Comparison of ENCODE assay signal across 9 cellular contexts in the genomic region with DNA sequence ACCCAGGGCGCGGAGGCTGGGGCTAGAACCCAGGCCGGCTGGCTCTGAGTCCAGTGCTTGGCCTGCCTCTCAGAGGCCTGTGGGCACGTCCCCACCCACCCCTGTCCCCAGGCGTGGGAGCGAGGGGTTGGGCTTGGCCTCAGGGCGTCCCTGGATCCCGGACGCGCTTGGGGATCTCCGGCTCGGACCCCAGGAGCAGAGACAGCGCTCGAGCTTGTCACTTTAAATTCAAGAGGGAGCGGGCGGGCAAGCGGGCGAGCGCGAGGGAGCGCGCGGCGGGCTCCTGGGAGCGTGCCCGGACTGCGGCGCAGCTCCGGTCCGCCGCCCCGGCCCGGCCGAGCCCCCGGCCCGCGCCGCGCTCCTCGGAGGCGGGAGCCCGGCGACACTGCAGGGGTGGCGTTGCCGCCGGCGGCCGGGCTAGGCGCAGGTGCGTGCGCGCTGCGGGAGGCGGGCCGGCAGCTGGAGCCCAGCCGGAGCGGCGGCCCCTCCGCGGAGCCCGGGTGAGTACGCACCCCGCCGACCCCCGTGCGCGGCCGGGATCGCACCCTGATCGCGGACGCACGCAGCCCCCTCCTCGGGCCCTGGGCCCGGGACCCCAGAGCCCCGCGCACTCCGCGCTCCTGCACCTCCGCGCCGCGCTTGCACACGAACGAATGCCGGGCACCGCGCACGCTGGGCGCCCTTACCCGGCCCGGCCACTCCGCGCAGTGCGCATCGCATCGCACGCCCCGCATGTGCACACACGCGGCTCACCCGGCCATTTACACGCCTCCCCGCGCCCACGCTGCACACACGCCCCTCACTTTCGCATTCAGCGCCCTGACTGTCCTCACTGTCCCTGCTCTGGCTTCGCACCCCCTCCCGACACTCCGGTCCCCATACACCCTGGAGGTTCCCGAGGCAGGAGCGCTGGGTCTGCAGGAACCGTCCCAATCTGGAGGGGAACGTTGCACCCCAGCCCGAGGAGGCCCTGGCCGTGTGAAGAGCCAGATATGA. TPM values are rescaled to one million over a fixed set of nuclear protein-coding genes. Genes with fewer than 3 reads are reported as not detected.
DNase-seq lines count a peak whose midpoint lies in the region; ATAC-seq and TF ChIP-seq lines count a peak whose summit lies in the region.
"Had no signal": no experiment of that assay in that cellular context is flagged by ENCODE, and none has a peak within 500 bp of the region (broad histone marks: within the 10 kb centered on the region; RNA-seq: fewer than 3 reads in every experiment).

A gene with protein sequence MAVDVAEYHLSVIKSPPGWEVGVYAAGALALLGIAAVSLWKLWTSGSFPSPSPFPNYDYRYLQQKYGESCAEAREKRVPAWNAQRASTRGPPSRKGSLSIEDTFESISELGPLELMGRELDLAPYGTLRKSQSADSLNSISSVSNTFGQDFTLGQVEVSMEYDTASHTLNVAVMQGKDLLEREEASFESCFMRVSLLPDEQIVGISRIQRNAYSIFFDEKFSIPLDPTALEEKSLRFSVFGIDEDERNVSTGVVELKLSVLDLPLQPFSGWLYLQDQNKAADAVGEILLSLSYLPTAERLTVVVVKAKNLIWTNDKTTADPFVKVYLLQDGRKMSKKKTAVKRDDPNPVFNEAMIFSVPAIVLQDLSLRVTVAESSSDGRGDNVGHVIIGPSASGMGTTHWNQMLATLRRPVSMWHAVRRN (plus strand): TSS at position 174 of the 996 bp plus-strand sequence. CDS start 7,011 bp downstream, outside the sequence.

- peak within 1 kb of the TSS; percentile 34 for H3K4me3 Mint-ChIP-seq in activated CD8-positive, alpha-beta T cell treated with anti-CD3 and anti-CD28 coated beads, Interleukin-2, amount 10 ng/mL, durations not matched to agents 7 days and 5 days
- H3K4me3 Mint-ChIP-seq in CD14-positive monocyte, result peak within 1 kb of the TSS in 1 of 2 donors; percentile 94

- intact Hi-C loops in psoas muscle (cut with DNase I) (no loop called here), CD14-positive monocyte (cut with micrococcal nuclease) (no loop called here)

- CTCF ChIA-PET in activated CD8-positive, alpha-beta T cell treated with anti-CD3 and anti-CD28 coated beads, Interleukin-2, amount 10 ng/mL, durations not matched to agents 7 days and 5 days (lab: Charles Lee), result no interaction called here

- H3K4me3 ChIP-seq in gastroesophageal sphincter (peak within 1 kb of the TSS; percentile 0 to 54), psoas muscle (peak within 1 kb of the TSS; percentile 65)

- H3K27ac Mint-ChIP-seq in activated CD8-positive, alpha-beta T cell treated with anti-CD3 and anti-CD28 coated beads, Interleukin-2, amount 10 ng/mL, durations not matched to agents 7 days and 5 days, result no peak within 1 kb of the TSS
- H3K27ac Mint-ChIP-seq in CD14-positive monocyte, result peak within 1 kb of the TSS in 1 of 7 donors; percentile 15

- DNase-seq in NCI-H2171 treated with DMSO at 0.1 percent for 48 hours (lab: John Stamatoyannopoulos, UW), result peak; percentile 25
- no peak for DNase-seq in NCI-H2171 (lab: John Stamatoyannopoulos, UW)
- no peak for DNase-seq in activated CD8-positive, alpha-beta T cell treated with anti-CD3 and anti-CD28 coated beads, Interleukin-2, amount 10 ng/mL, durations not matched to agents 7 days and 5 days
- no peak for DNase-seq in psoas muscle
- DNase-seq in CD14-positive monocyte (ENCODE audit: low spot score), result no peak
- no peak for DNase-seq in DMS114 treated with DMSO at 0.1 percent for 48 hours (lab: John Stamatoyannopoulos, UW; ENCODE audit: unreplicated experiment)

- peak; percentile 44 for ATAC-seq in activated CD8-positive, alpha-beta T cell treated with anti-CD3 and anti-CD28 coated beads, Interleukin-2, amount 10 ng/mL, durations not matched to agents 7 days and 5 days
- ATAC-seq in gastroesophageal sphincter (no peak), psoas muscle (peak; percentile 41 to 63 (median 54)), GM19452 (IDR thresholded peaks at IDR 0.05; ENCODE audit: unreplicated experiment) (no peak)

- H3K9me3 ChIP-seq in gastroesophageal sphincter (no peaks in the 10 kb centered on the region), psoas muscle (no peaks in the 10 kb centered on the region)

- WGBS in gastroesophageal sphincter (ENCODE audit: low coverage in 1 of 2), 2 donors, result 10% methylated on average over 2 of the region's 118 CpGs; no CpG with 5 or more reads in 1 of the 2 donors
- WGBS in psoas muscle, 3 donors, result 2 to 3% (median 3%) methylated on average over 82 to 118 of the region's 118 CpGs

- H3K9me3 Mint-ChIP-seq in activated CD8-positive, alpha-beta T cell treated with anti-CD3 and anti-CD28 coated beads, Interleukin-2, amount 10 ng/mL, durations not matched to agents 7 days and 5 days (ENCODE audit: insufficient read depth), result no peaks in the 10 kb centered on the region
- peaks cover 0 to 23% (median 13%) of the 10 kb centered on the region in 7 donors for H3K9me3 Mint-ChIP-seq in CD14-positive monocyte

- no peak within 1 kb of the TSS for H3K27ac ChIP-seq in gastroesophageal sphincter
- no peak within 1 kb of the TSS for H3K27ac ChIP-seq in psoas muscle

- no peak for TF ChIP-seq CTCF in gastroesophageal sphincter (IDR thresholded peaks at IDR 0.05)
- TF ChIP-seq CTCF in psoas muscle (IDR thresholded peaks at IDR 0.05), result no peak
- TF ChIP-seq CTCF in CD14-positive monocyte (IDR thresholded peaks at IDR 0.05), result no peak

- no peaks in the 10 kb centered on the region for H3K36me3 ChIP-seq in gastroesophageal sphincter
- H3K36me3 ChIP-seq in psoas muscle (ENCODE audit: insufficient read depth in 1 of 2, low read depth in 1 of 2), result no peaks in the 10 kb centered on the region

- H3K4me1 Mint-ChIP-seq in activated CD8-positive, alpha-beta T cell treated with anti-CD3 and anti-CD28 coated beads, Interleukin-2, amount 10 ng/mL, durations not matched to agents 7 days and 5 days (ENCODE audit: low read depth), result peaks cover 30% of the 10 kb centered on the region
- peaks cover 6% of the 10 kb centered on the region for H3K4me1 Mint-ChIP-seq in CD14-positive monocyte

- no peak for TF ChIP-seq EP300 in gastroesophageal sphincter (IDR thresholded peaks at IDR 0.05)

- POLR2A ChIA-PET in activated CD8-positive, alpha-beta T cell treated with anti-CD3 and anti-CD28 coated beads, Interleukin-2, amount 10 ng/mL, durations not matched to agents 7 days and 5 days (lab: Charles Lee), result no interaction called here

- no peak for TF ChIP-seq POLR2A in gastroesophageal sphincter (IDR thresholded peaks at IDR 0.05)

- H3K4me1 ChIP-seq in gastroesophageal sphincter, result peaks cover 0 to 20% (median 11%) of the 10 kb centered on the region in 3 donors
- H3K4me1 ChIP-seq in psoas muscle, result peaks cover 7% of the 10 kb centered on the region

- H3K27me3 Mint-ChIP-seq in activated CD8-positive, alpha-beta T cell treated with anti-CD3 and anti-CD28 coated beads, Interleukin-2, amount 10 ng/mL, durations not matched to agents 7 days and 5 days (ENCODE audit: low read depth), result peaks cover 59% of the 10 kb centered on the region
- H3K27me3 Mint-ChIP-seq in CD14-positive monocyte (ENCODE audit: low read depth in 3 of 3), result peaks cover 76 to 84% (median 79%) of the 10 kb centered on the region in 3 donors

- H3K36me3 Mint-ChIP-seq in activated CD8-positive, alpha-beta T cell treated with anti-CD3 and anti-CD28 coated beads, Interleukin-2, amount 10 ng/mL, durations not matched to agents 7 days and 5 days (ENCODE audit: low read depth), result no peaks in the 10 kb centered on the region
- H3K36me3 Mint-ChIP-seq in CD14-positive monocyte, result peaks cover 4% of the 10 kb centered on the region in 2 donors

- H3K27me3 ChIP-seq in gastroesophageal sphincter, result peaks cover 36% of the 10 kb centered on the region
- peaks cover 0 to 11% (median 0%) of the 10 kb centered on the region in 3 donors for H3K27me3 ChIP-seq in psoas muscle (ENCODE audit: insufficient read depth in 3 of 3, low read length in 2 of 3)

RNA-seq across cellular contexts. Expression of the gene that starts here (rescaled TPM):
- total RNA-seq in activated CD8-positive, alpha-beta T cell treated with anti-CD3 and anti-CD28 coated beads, Interleukin-2, amount 10 ng/mL, durations not matched to agents 7 days and 5 days, result not detected
- total RNA-seq in gastroesophageal sphincter (under 1 TPM in 1 of 4 donors, not detected in 3; 0.04 TPM), psoas muscle (under 1 TPM in 3 of 4 donors, not detected in 1; 0.20 to 0.61 (median 0.48) TPM)
- polyA plus RNA-seq in psoas muscle (under 1 TPM; 0.17 to 0.38 (median 0.18) TPM), CD14-positive monocyte (not detected)
- total RNA-seq: T-helper 1 cell treated with Interleukin-12 subunit alpha and Interleukin-12 subunit beta and Interleukin-4 antibody, amounts not matched to agents 30 ng/mL and 1 ng/mL, for 36 hours had no signal

Comparison
In these comparisons a context has a peak if more than half of its experiments do, and no peak if none do; other contexts are left out.
1. Peak in ATAC-seq in activated CD8-positive, alpha-beta T cell treated with anti-CD3 and anti-CD28 coated beads, Interleukin-2, amount 10 ng/mL, durations not matched to agents 7 days and 5 days; RNA of the gene not detected or under 1 TPM.
2. Peak in ATAC-seq and H3K4me3 ChIP-seq in psoas muscle; RNA of the gene not detected or under 1 TPM.